Comparison of ENCODE assay signal across 2 cellular contexts in the genomic region with DNA sequence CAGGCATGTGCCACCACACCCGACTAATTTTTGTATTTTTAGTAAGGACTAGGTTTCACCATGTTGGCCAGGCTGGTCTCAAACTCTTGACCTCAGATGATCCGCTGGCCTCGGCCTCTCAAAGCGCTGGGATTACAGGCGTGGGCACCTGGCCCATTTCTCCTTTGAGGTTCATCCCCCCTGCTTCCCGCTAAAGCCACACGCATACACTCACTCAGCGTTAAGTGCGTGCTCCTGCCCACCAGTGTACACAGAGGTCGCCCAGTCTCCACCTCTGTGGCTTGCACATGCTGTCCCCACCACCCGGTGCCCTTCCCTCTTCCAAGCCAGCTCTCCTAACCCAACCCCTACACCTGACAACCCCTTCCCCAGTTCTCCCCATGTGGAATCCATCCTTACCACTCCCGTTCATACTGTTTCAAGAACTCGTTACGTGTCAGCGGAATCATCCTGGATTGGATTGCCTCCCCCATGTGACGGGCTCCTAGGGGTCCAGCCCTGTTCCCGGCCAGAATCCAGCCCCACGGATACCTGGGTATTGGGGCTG.
TF ChIP-seq lines count a peak whose summit lies in the region.

No MANE protein-coding gene starts in this region.

TF ChIP-seq in A549, 52 proteins besides CTCF, POLR2A, EP300 and RAD21 (continued from another document):
- no peak for TF ChIP-seq HMGXB4 (CRISPR knock-in tag; IDR thresholded peaks at IDR 0.05; ENCODE audit: borderline replicate concordance)
- no peak for TF ChIP-seq CEBPB (IDR thresholded peaks at IDR 0.05)
- no peak for TF ChIP-seq MAFK (IDR thresholded peaks at IDR 0.05; ENCODE audit: partially characterized antibody)
- no peak for TF ChIP-seq BCL3 (IDR thresholded peaks at IDR 0.05)
- no peak for TF ChIP-seq SREBF2 (IDR thresholded peaks at IDR 0.05)
- TF ChIP-seq ZSCAN20 (CRISPR knock-in tag; IDR thresholded peaks at IDR 0.05): no peak
- TF ChIP-seq CBX2 (IDR thresholded peaks at IDR 0.05; ENCODE audit: borderline replicate concordance, low read depth): no peak
- TF ChIP-seq SMC3 (IDR thresholded peaks at IDR 0.05): no peak
- no peak for TF ChIP-seq JUN (IDR thresholded peaks at IDR 0.05)
- no peak for TF ChIP-seq BHLHE40 (IDR thresholded peaks at IDR 0.05; ENCODE audit: low read depth, low read length)
- no peak for TF ChIP-seq ZFP36 (IDR thresholded peaks at IDR 0.05; ENCODE audit: borderline replicate concordance, partially characterized antibody)
- TF ChIP-seq, protein P1, sequence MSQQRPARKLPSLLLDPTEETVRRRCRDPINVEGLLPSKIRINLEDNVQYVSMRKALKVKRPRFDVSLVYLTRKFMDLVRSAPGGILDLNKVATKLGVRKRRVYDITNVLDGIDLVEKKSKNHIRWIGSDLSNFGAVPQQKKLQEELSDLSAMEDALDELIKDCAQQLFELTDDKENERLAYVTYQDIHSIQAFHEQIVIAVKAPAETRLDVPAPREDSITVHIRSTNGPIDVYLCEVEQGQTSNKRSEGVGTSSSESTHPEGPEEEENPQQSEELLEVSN (IDR thresholded peaks at IDR 0.05; ENCODE audit: borderline replicate concordance, low read depth): no peak
- no peak for TF ChIP-seq NFE2L2 (conservative IDR thresholded peaks at IDR 0.05; ENCODE audit: low read length)
- TF ChIP-seq ESRRA (IDR thresholded peaks at IDR 0.05; ENCODE audit: borderline replicate concordance, low read length): no peak
- no peak for TF ChIP-seq CHD2 (IDR thresholded peaks at IDR 0.05; ENCODE audit: low read length, partially characterized antibody)

TF ChIP-seq in HCT116, 20 proteins besides CTCF, POLR2A, EP300 and RAD21 (continued from another document):
- TF ChIP-seq REST (IDR thresholded peaks at IDR 0.05; ENCODE audit: low read depth) (no peak), CEBPB (IDR thresholded peaks at IDR 0.05; ENCODE audit: low read depth) (no peak), ZNF274 (IDR thresholded peaks at IDR 0.05; ENCODE audit: low read depth, low read length) (no peak), ZFX (IDR thresholded peaks at IDR 0.05) (no peak), YY1 (IDR thresholded peaks at IDR 0.05; ENCODE audit: extremely low read depth, insufficient replicate concordance, low read depth, low read length) (no peak), MAX (IDR thresholded peaks at IDR 0.05) (no peak), ELF1 (IDR thresholded peaks at IDR 0.05; ENCODE audit: borderline replicate concordance, low read depth) (no peak), SP1 (IDR thresholded peaks at IDR 0.05; ENCODE audit: low read depth) (no peak)
